In genomic region chr12:22283508-22283907, GRCh38 we compare ENCODE assay signal across 21 cellular contexts. TPM values are rescaled to one million over a fixed set of nuclear protein-coding genes. Genes with fewer than 3 reads are reported as not detected.
DNase-seq lines count a peak whose midpoint lies in the region; ATAC-seq and TF ChIP-seq lines count a peak whose summit lies in the region.
"Had no signal": no experiment of that assay in that cellular context is flagged by ENCODE, and none has a peak within 500 bp of the region (broad histone marks: within the 10 kb centered on the region; RNA-seq: fewer than 3 reads in every experiment).

No MANE protein-coding gene starts in this region.

- intact Hi-C loops in left ventricle myocardium inferior (cut with micrococcal nuclease) (no loop called here), Right ventricle myocardium inferior (cut with DNase I) (no loop called here), vagina (cut with DNase I) (no loop called here)

- H3K4me3 Mint-ChIP-seq in nephron = no peak overlapping the region
- H3K4me3 Mint-ChIP-seq: activated CD4-positive, alpha-beta memory T cell treated with anti-CD3 and anti-CD28 coated beads, Interleukin-2, amount 10 ng/mL, durations not matched to agents 7 days and 5 days; activated naive CD8-positive, alpha-beta T cell treated with anti-CD3 and anti-CD28 coated beads, Interleukin-2, amount 50 U/mL, for 24 hours; activated T-cell treated with anti-CD3 and anti-CD28 coated beads, Interleukin-2, amount 50 U/mL, for 72 hours; H9; naive thymus-derived CD4-positive, alpha-beta T cell had no signal

- H3K27me3 ChIP-seq in left ventricle myocardium inferior (ENCODE audit: low read depth) (peaks cover 6% of the 10 kb centered on the region), vagina (no peaks in the 10 kb centered on the region)
- H3K27me3 ChIP-seq: thyroid gland had no signal

- TF ChIP-seq CTCF in left ventricle myocardium inferior (IDR thresholded peaks at IDR 0.05; ENCODE audit: borderline replicate concordance) (no peak), nephron (IDR thresholded peaks at IDR 0.05; ENCODE audit: unreplicated experiment in 3 of 3) (no peak), vagina (IDR thresholded peaks at IDR 0.05) (no peak), RWPE1 (conservative IDR thresholded peaks at IDR 0.05; ENCODE audit: low read depth) (no peak)

- no peaks in the 10 kb centered on the region for H3K9me3 ChIP-seq in left ventricle myocardium inferior (replicated peaks)
- H3K9me3 ChIP-seq in vagina = no peaks in the 10 kb centered on the region
- H3K9me3 ChIP-seq: thyroid gland had no signal

- DNase-seq in left ventricle myocardium inferior = no peak
- DNase-seq in Right ventricle myocardium inferior (ENCODE audit: missing footprints) = no peak
- DNase-seq in epithelial cell of prostate (ENCODE audit: low read depth, low spot score) = no peak
- DNase-seq in vagina (ENCODE audit: extremely low spot score in 2 of 2) = no peak
- DNase-seq in NCI-H526 treated with DMSO at 0.1 percent for 48 hours (lab: John Stamatoyannopoulos, UW) = no peak
- no peak for DNase-seq in RWPE1 (ENCODE audit: low spot score)
- DNase-seq: activated CD4-positive, alpha-beta memory T cell treated with anti-CD3 and anti-CD28 coated beads, Interleukin-2, amount 10 ng/mL, durations not matched to agents 7 days and 5 days; activated naive CD8-positive, alpha-beta T cell treated with anti-CD3 and anti-CD28 coated beads, Interleukin-2, amount 50 U/mL, for 24 hours; activated T-cell treated with anti-CD3 and anti-CD28 coated beads, Interleukin-2, amount 50 U/mL, for 72 hours; H9; hippocampal formation; left colon; MM.1S; naive thymus-derived CD4-positive, alpha-beta T cell; NCI-H187 treated with DMSO at 0.1 percent for 48 hours; NCI-H510A treated with DMSO at 0.1 percent for 48 hours; thyroid gland had no signal

- peak overlapping the region in 2 of 3 experiments; percentile 64 to 81 for H3K27ac Mint-ChIP-seq in nephron
- H3K27ac Mint-ChIP-seq: activated CD4-positive, alpha-beta memory T cell treated with anti-CD3 and anti-CD28 coated beads, Interleukin-2, amount 10 ng/mL, durations not matched to agents 7 days and 5 days; activated naive CD8-positive, alpha-beta T cell treated with anti-CD3 and anti-CD28 coated beads, Interleukin-2, amount 50 U/mL, for 24 hours; activated T-cell treated with anti-CD3 and anti-CD28 coated beads, Interleukin-2, amount 50 U/mL, for 72 hours; H9; naive thymus-derived CD4-positive, alpha-beta T cell had no signal

- no peak for TF ChIP-seq POLR2A in vagina (IDR thresholded peaks at IDR 0.05)

- peaks cover 11% of the 10 kb centered on the region for H3K36me3 Mint-ChIP-seq in nephron (ENCODE audit: low read depth)

- H3K4me1 ChIP-seq in left ventricle myocardium inferior (peaks cover 3% of the 10 kb centered on the region), vagina (peaks cover 24% of the 10 kb centered on the region)
- H3K4me1 ChIP-seq: thyroid gland had no signal

- peaks cover 27% of the 10 kb centered on the region for H3K4me1 Mint-ChIP-seq in nephron

- H3K27ac ChIP-seq in left ventricle myocardium inferior (replicated peaks) = peak overlapping the region; percentile 72
- peak overlapping the region; percentile 54 for H3K27ac ChIP-seq in epithelial cell of prostate
- H3K27ac ChIP-seq in vagina = peak overlapping the region; percentile 70
- H3K27ac ChIP-seq in RWPE1 = no peak overlapping the region

- H3K4me3 ChIP-seq in left ventricle myocardium inferior = no peak overlapping the region
- H3K4me3 ChIP-seq in vagina = no peak overlapping the region
- H3K4me3 ChIP-seq: GM12878, thyroid gland had no signal

- POLR2A ChIA-PET in RWPE1 (lab: Yijun Ruan, JAX; ENCODE audit: low non-redundant PET) = no interaction called here

- ATAC-seq in Right ventricle myocardium inferior (no peak), GM18870 (IDR thresholded peaks at IDR 0.05; ENCODE audit: unreplicated experiment) (no peak)
- ATAC-seq: activated naive CD8-positive, alpha-beta T cell treated with anti-CD3 and anti-CD28 coated beads, Interleukin-2, amount 50 U/mL, for 24 hours; activated T-cell treated with anti-CD3 and anti-CD28 coated beads, Interleukin-2, amount 50 U/mL, for 72 hours; GM12878; left colon; naive thymus-derived CD4-positive, alpha-beta T cell had no signal

- no peaks in the 10 kb centered on the region for H3K9me3 Mint-ChIP-seq in nephron
- H3K9me3 Mint-ChIP-seq: activated CD4-positive, alpha-beta memory T cell treated with anti-CD3 and anti-CD28 coated beads, Interleukin-2, amount 10 ng/mL, durations not matched to agents 7 days and 5 days; activated naive CD8-positive, alpha-beta T cell treated with anti-CD3 and anti-CD28 coated beads, Interleukin-2, amount 50 U/mL, for 24 hours; activated T-cell treated with anti-CD3 and anti-CD28 coated beads, Interleukin-2, amount 50 U/mL, for 72 hours had no signal

- CTCF ChIA-PET in RWPE1 (lab: Yijun Ruan, JAX) = interaction anchor here (0.7 to 0.8 kb wide), 2 partner anchors 70 to 362 kb away, joined by 3 read pairs; no protein-coding TSS in a partner anchor

- H3K36me3 ChIP-seq in left ventricle myocardium inferior (no peaks in the 10 kb centered on the region), vagina (no peaks in the 10 kb centered on the region)
- H3K36me3 ChIP-seq: thyroid gland had no signal

- no peaks in the 10 kb centered on the region for H3K27me3 Mint-ChIP-seq in nephron (ENCODE audit: low read depth)
- H3K27me3 Mint-ChIP-seq: activated CD4-positive, alpha-beta memory T cell treated with anti-CD3 and anti-CD28 coated beads, Interleukin-2, amount 10 ng/mL, durations not matched to agents 7 days and 5 days had no signal

RNA-seq across cellular contexts. Expression of gene ST8SIA1, which starts 51.0 kb away (rescaled TPM):
- total RNA-seq in left ventricle myocardium inferior = 2.1 TPM
- 3.6 TPM for total RNA-seq in Right ventricle myocardium inferior
- total RNA-seq in vagina = 5.2 TPM
- total RNA-seq: H9, OCI-LY7 had no signal
